18 cellular contexts compared by ENCODE assay signal in the genomic region with DNA sequence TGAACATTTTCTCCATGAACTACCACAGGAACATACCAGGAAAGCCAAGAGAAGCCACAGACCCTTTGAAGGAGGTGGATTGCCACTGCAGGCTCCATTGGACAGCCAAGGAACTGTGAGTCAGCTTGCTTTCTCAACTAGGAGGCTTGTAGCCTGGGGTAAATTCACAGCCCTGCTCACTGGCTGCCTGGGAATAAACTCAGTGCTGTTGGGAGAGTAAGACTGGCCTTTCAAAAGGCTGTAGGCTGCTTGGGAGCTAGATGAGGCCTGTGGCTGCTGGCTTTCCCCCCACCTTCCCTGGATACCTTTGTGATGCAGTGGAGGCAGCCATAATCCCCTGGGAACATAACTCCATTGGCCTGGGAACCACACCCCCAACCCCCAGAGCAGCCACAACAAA.
DNase-seq lines count a peak whose midpoint lies in the region; ATAC-seq and TF ChIP-seq lines count a peak whose summit lies in the region.
"Had no signal": no experiment of that assay in that cellular context is flagged by ENCODE, and none has a peak within 500 bp of the region (broad histone marks: within the 10 kb centered on the region; RNA-seq: fewer than 3 reads in every experiment).

No MANE protein-coding gene starts in this region.

- no peaks in the 10 kb centered on the region for H3K36me3 ChIP-seq in mesendoderm (ENCODE audit: control insufficient read depth, insufficient read depth, low read length)
- H3K36me3 ChIP-seq: esophagus muscularis mucosa, WERI-Rb-1 had no signal

- no peaks in the 10 kb centered on the region for H3K79me2 ChIP-seq in mesendoderm (ENCODE audit: control insufficient read depth, insufficient read depth, low read length)

- no peaks in the 10 kb centered on the region for H3K27me3 Mint-ChIP-seq in osteocyte (ENCODE audit: unreplicated experiment)

- H3K4me1 Mint-ChIP-seq in osteocyte (ENCODE audit: unreplicated experiment) = no peaks in the 10 kb centered on the region
- H3K4me1 Mint-ChIP-seq: stimulated activated effector memory CD8-positive, alpha-beta T cell treated with anti-CD3 and anti-CD28 coated beads, Interleukin-12 subunit alpha, Interleukin-12 subunit beta, amount 100 ng/mL, for 72 hours had no signal

- DNase-seq in EH (ENCODE audit: low read depth) = peak; percentile 89
- DNase-seq in NCI-H69 (lab: John Stamatoyannopoulos, UW) = peak; percentile 25
- peak; percentile 94 for DNase-seq in epithelial cell of esophagus (ENCODE audit: low read depth)
- DNase-seq in mesendoderm = peak; percentile 11
- no peak for DNase-seq in osteocyte (ENCODE audit: extremely low spot score, unreplicated experiment)
- DNase-seq: activated naive CD4-positive, alpha-beta T cell; C1 segment of cervical spinal cord; cerebellar nuclear complex; DND-41; NCI-H2081 treated with DMSO at 0.1 percent for 48 hours; WERI-Rb-1 had no signal

- H3K4me2 ChIP-seq in mesendoderm (ENCODE audit: low read length) = no peak overlapping the region

- H2BK5ac ChIP-seq in mesendoderm (ENCODE audit: low read length) = no peak overlapping the region

- H2AK5ac ChIP-seq in mesendoderm (ENCODE audit: low read length) = no peak overlapping the region

- H3K27ac Mint-ChIP-seq in osteocyte (ENCODE audit: unreplicated experiment) = no peak overlapping the region
- H3K27ac Mint-ChIP-seq: stimulated activated effector memory CD8-positive, alpha-beta T cell treated with anti-CD3 and anti-CD28 coated beads, Interleukin-12 subunit alpha, Interleukin-12 subunit beta, amount 100 ng/mL, for 72 hours had no signal

- TF ChIP-seq CTCF in epithelial cell of esophagus (IDR thresholded peaks at IDR 0.05; ENCODE audit: insufficient read depth, low read depth, low read length, missing control alignments) = no peak
- TF ChIP-seq CTCF in osteocyte (IDR thresholded peaks at IDR 0.05) = no peak

- no peak overlapping the region for H3K56ac ChIP-seq in mesendoderm (ENCODE audit: low read length)

- H3K36me3 Mint-ChIP-seq in osteocyte (ENCODE audit: unreplicated experiment) = no peaks in the 10 kb centered on the region
- H3K36me3 Mint-ChIP-seq: stimulated activated effector memory CD8-positive, alpha-beta T cell treated with anti-CD3 and anti-CD28 coated beads, Interleukin-12 subunit alpha, Interleukin-12 subunit beta, amount 100 ng/mL, for 72 hours had no signal

- H3K4ac ChIP-seq in mesendoderm (ENCODE audit: low read depth, low read length) = no peak overlapping the region

- no peaks in the 10 kb centered on the region for H3K4me1 ChIP-seq in mesendoderm (ENCODE audit: control insufficient read depth, low read depth, low read length)
- H3K4me1 ChIP-seq: esophagus muscularis mucosa had no signal

- H2BK15ac ChIP-seq in mesendoderm (replicated peaks; ENCODE audit: low read depth) = no peak overlapping the region

- no peak for ATAC-seq in HG02623 (IDR thresholded peaks at IDR 0.05; ENCODE audit: unreplicated experiment)
- no peak for ATAC-seq in GM19328 (IDR thresholded peaks at IDR 0.05; ENCODE audit: unreplicated experiment)
- ATAC-seq in GM19455 (IDR thresholded peaks at IDR 0.05; ENCODE audit: unreplicated experiment) = no peak
- ATAC-seq: stimulated activated effector memory CD8-positive, alpha-beta T cell treated with anti-CD3 and anti-CD28 coated beads, Interleukin-12 subunit alpha, Interleukin-12 subunit beta, amount 100 ng/mL, for 72 hours had no signal

- no peaks in the 10 kb centered on the region for H3K27me3 ChIP-seq in mesendoderm (ENCODE audit: insufficient read depth, low read length, poor library complexity)
- H3K27me3 ChIP-seq: esophagus muscularis mucosa had no signal

- no peak overlapping the region for H3K4me3 ChIP-seq in epithelial cell of esophagus (ENCODE audit: low read length)
- H3K4me3 ChIP-seq in mesendoderm (ENCODE audit: low read length) = no peak overlapping the region
- H3K4me3 ChIP-seq: esophagus muscularis mucosa, SK-N-MC had no signal

- H3K23ac ChIP-seq in mesendoderm (ENCODE audit: low read length) = no peak overlapping the region

- H3K9ac ChIP-seq in mesendoderm (ENCODE audit: low read length) = no peak overlapping the region

- no peak overlapping the region for H4K5ac ChIP-seq in mesendoderm (ENCODE audit: low read length)

- H3K4me3 Mint-ChIP-seq in osteocyte (ENCODE audit: unreplicated experiment) = no peak overlapping the region
- H3K4me3 Mint-ChIP-seq: stimulated activated effector memory CD8-positive, alpha-beta T cell treated with anti-CD3 and anti-CD28 coated beads, Interleukin-12 subunit alpha, Interleukin-12 subunit beta, amount 100 ng/mL, for 72 hours had no signal

- no peak overlapping the region for H3K27ac ChIP-seq in mesendoderm (ENCODE audit: low read depth, low read length)
- H3K27ac ChIP-seq: esophagus muscularis mucosa, HL-60, SK-N-MC, WERI-Rb-1 had no signal

- H3K9me3 Mint-ChIP-seq in osteocyte (ENCODE audit: unreplicated experiment) = peaks cover 24% of the 10 kb centered on the region

- H2BK120ac ChIP-seq in mesendoderm (ENCODE audit: low read depth, low read length) = no peak overlapping the region

- no peaks in the 10 kb centered on the region for H3K79me1 ChIP-seq in mesendoderm (ENCODE audit: low read length)

- no peak overlapping the region for H3K18ac ChIP-seq in mesendoderm (ENCODE audit: low read length)

- H4K8ac ChIP-seq in mesendoderm (ENCODE audit: low read depth, low read length) = no peak overlapping the region
